21 cellular contexts compared by ENCODE assay signal in genomic region chr3:108093616-108094015, GRCh38. TPM values are rescaled to one million over a fixed set of nuclear protein-coding genes. Genes with fewer than 3 reads are reported as not detected.
A peak's percentile ranks its signal among the peaks of the same experiment; 100 is the strongest.
DNase-seq lines count a peak whose midpoint lies in the region; ATAC-seq and TF ChIP-seq lines count a peak whose summit lies in the region.
"Had no signal": no experiment of that assay in that cellular context is flagged by ENCODE, and none has a peak within 500 bp of the region (broad histone marks: within the 10 kb centered on the region; RNA-seq: fewer than 3 reads in every experiment).

No MANE protein-coding gene starts in this region.

- H3K27me3 ChIP-seq in HL-60 (ENCODE audit: insufficient read depth, poor library complexity, severe bottlenecking) (no peaks in the 10 kb centered on the region), Peyer's patch (no peaks in the 10 kb centered on the region)
- H3K27me3 ChIP-seq: ovary, right lobe of liver, vagina had no signal

- ATAC-seq in activated CD8-positive, alpha-beta T cell treated with anti-CD3 and anti-CD28 coated beads for 36 hours = no peak
- no peak for ATAC-seq in GM21526 (IDR thresholded peaks at IDR 0.05; ENCODE audit: low FRiP score, unreplicated experiment)
- ATAC-seq: right lobe of liver had no signal

- no peaks in the 10 kb centered on the region for H3K36me3 ChIP-seq in Peyer's patch
- H3K36me3 ChIP-seq: ovary, right lobe of liver, vagina, WERI-Rb-1 had no signal

- CTCF ChIA-PET in activated CD8-positive, alpha-beta T cell treated with anti-CD3 and anti-CD28 coated beads for 36 hours (lab: Charles Lee) = interaction anchor here (0.8 to 2.6 kb wide), 3 partner anchors 13 to 381 kb away, joined by 3 to 12 read pairs (median 5); no protein-coding TSS in a partner anchor

- H3K4me1 ChIP-seq in Peyer's patch = peaks cover 0 to 6% (median 3%) of the 10 kb centered on the region in 4 donors

- H3K27me3 Mint-ChIP-seq in activated CD8-positive, alpha-beta T cell treated with anti-CD3 and anti-CD28 coated beads for 36 hours = no peaks in the 10 kb centered on the region
- H3K27me3 Mint-ChIP-seq in nephron (ENCODE audit: low read depth) = peaks cover 14% of the 10 kb centered on the region

- peaks cover 2% of the 10 kb centered on the region for H3K9me3 Mint-ChIP-seq in activated CD8-positive, alpha-beta T cell treated with anti-CD3 and anti-CD28 coated beads for 36 hours
- no peaks in the 10 kb centered on the region for H3K9me3 Mint-ChIP-seq in nephron

- no peak overlapping the region for H3K4me3 Mint-ChIP-seq in activated CD8-positive, alpha-beta T cell treated with anti-CD3 and anti-CD28 coated beads for 36 hours
- H3K4me3 Mint-ChIP-seq in nephron = peak overlapping the region; percentile 22 to 93 (median 91)
- H3K4me3 Mint-ChIP-seq: T-helper 1 cell treated with Interleukin-12 subunit alpha and Interleukin-12 subunit beta and Interleukin-4 antibody, amounts not matched to agents 30 μg/mL and 1 μg/mL, for 36 hours had no signal

- peaks cover 9% of the 10 kb centered on the region for H3K36me3 Mint-ChIP-seq in activated CD8-positive, alpha-beta T cell treated with anti-CD3 and anti-CD28 coated beads for 36 hours (ENCODE audit: low read depth)
- no peaks in the 10 kb centered on the region for H3K36me3 Mint-ChIP-seq in nephron (ENCODE audit: low read depth)

- POLR2A ChIA-PET in activated CD8-positive, alpha-beta T cell treated with anti-CD3 and anti-CD28 coated beads for 36 hours (lab: Charles Lee) = interaction anchor here (1.4 to 13.4 kb wide), 3 partner anchors 9 to 40 kb away, joined by 7 to 161 read pairs (median 8); no protein-coding TSS in a partner anchor

- peak overlapping the region; percentile 95 for H3K27ac Mint-ChIP-seq in activated CD8-positive, alpha-beta T cell treated with anti-CD3 and anti-CD28 coated beads for 36 hours
- peak overlapping the region in 1 of 3 experiments; percentile 1 for H3K27ac Mint-ChIP-seq in nephron
- H3K27ac Mint-ChIP-seq: T-helper 1 cell treated with Interleukin-12 subunit alpha and Interleukin-12 subunit beta and Interleukin-4 antibody, amounts not matched to agents 30 μg/mL and 1 μg/mL, for 36 hours had no signal

- no peak for TF ChIP-seq POLR2A in Peyer's patch (IDR thresholded peaks at IDR 0.05)

- intact Hi-C loops in activated CD8-positive, alpha-beta T cell treated with anti-CD3 and anti-CD28 coated beads for 36 hours (cut with micrococcal nuclease) = no loop called here

- DNase-seq in activated effector memory CD4-positive, alpha-beta T cell treated with anti-CD3 and anti-CD28 coated beads, Interleukin-2, amount 50 U/mL, for 16 hours = peak; percentile 69
- DNase-seq in activated effector memory CD4-positive, alpha-beta T cell treated with Interleukin-2 at 50 U/mL for 16 hours = no peak
- DNase-seq in HL-60 (ENCODE audit: low read depth in 1 of 2, low spot score in 1 of 2) (no peak), Peyer's patch (no peak), hippocampal formation (lab: John Stamatoyannopoulos, UW) (no peak)
- peak; percentile 38 for DNase-seq in activated CD8-positive, alpha-beta T cell treated with anti-CD3 and anti-CD28 coated beads for 36 hours
- DNase-seq: dermis blood vessel endothelial cell, DMS79, foreskin melanocyte, HCEC 1CT, MM.1S, NCI-H1436 treated with DMSO at 0.1 percent for 48 hours, NCI-H748 treated with DMSO at 0.1 percent for 48 hours, ovary, right lobe of liver, substantia nigra, WERI-Rb-1 had no signal

- H3K4me1 Mint-ChIP-seq in activated CD8-positive, alpha-beta T cell treated with anti-CD3 and anti-CD28 coated beads for 36 hours (ENCODE audit: low read depth) = peaks cover 51% of the 10 kb centered on the region
- peaks cover 10% of the 10 kb centered on the region for H3K4me1 Mint-ChIP-seq in nephron

- no peaks in the 10 kb centered on the region for H3K9me3 ChIP-seq in Peyer's patch
- H3K9me3 ChIP-seq: ovary, right lobe of liver, vagina had no signal

- H3K4me3 ChIP-seq in HL-60 (replicated peaks; ENCODE audit: insufficient read depth, low read length) (no peak overlapping the region), Peyer's patch (no peak overlapping the region)
- H3K4me3 ChIP-seq: ovary, right lobe of liver, vagina had no signal

- TF ChIP-seq CTCF in HL-60 (IDR thresholded peaks at IDR 0.05; ENCODE audit: insufficient read depth, low read length) = no peak
- TF ChIP-seq CTCF in activated CD8-positive, alpha-beta T cell treated with anti-CD3 and anti-CD28 coated beads for 36 hours (IDR thresholded peaks at IDR 0.05) = no peak
- no peak for TF ChIP-seq CTCF in nephron (IDR thresholded peaks at IDR 0.05; ENCODE audit: unreplicated experiment in 3 of 3)
- no peak for TF ChIP-seq CTCF in Peyer's patch (IDR thresholded peaks at IDR 0.05)

- H3K27ac ChIP-seq in HL-60 (replicated peaks) = peak overlapping the region; percentile 93
- H3K27ac ChIP-seq in Peyer's patch = no peak overlapping the region
- H3K27ac ChIP-seq: ovary, right lobe of liver, vagina, WERI-Rb-1 had no signal

RNA-seq across cellular contexts. Expression of gene CD47, which starts 2.8 kb away (rescaled TPM):
- 10 to 100 TPM; 88.7 to 91.6 TPM for total RNA-seq in activated CD8-positive, alpha-beta T cell treated with anti-CD3 and anti-CD28 coated beads for 36 hours
- total RNA-seq in Peyer's patch = 10 to 100 TPM; 50.1 to 55.7 (median 52.7) TPM

Comparison
In these comparisons a context has a peak if more than half of its experiments do, and no peak if none do; other contexts are left out.
1. DNase-seq: peak in activated effector memory CD4-positive, alpha-beta T cell treated with anti-CD3 and anti-CD28 coated beads, Interleukin-2, amount 50 U/mL, for 16 hours (single experiment) and activated CD8-positive, alpha-beta T cell treated with anti-CD3 and anti-CD28 coated beads for 36 hours (single experiment); none in activated effector memory CD4-positive, alpha-beta T cell treated with Interleukin-2 at 50 U/mL for 16 hours (single experiment), HL-60 (0 of 2), Peyer's patch (0 of 3) and hippocampal formation (0 of 2).